In genomic region chr17:34384822-34385605, GRCh38 we compare ENCODE assay signal across 17 cellular contexts. TPM values are rescaled to one million over a fixed set of nuclear protein-coding genes. Genes with fewer than 3 reads are reported as not detected.
"Had no signal": no experiment of that assay in that cellular context is flagged by ENCODE, and none has a peak within 500 bp of the region (broad histone marks: within the 10 kb centered on the region; RNA-seq: fewer than 3 reads in every experiment).

No MANE protein-coding gene starts in this region.

- H3K27me3 ChIP-seq: pancreas, spleen, upper lobe of right lung had no signal

- H3K27ac Mint-ChIP-seq: activated naive CD8-positive, alpha-beta T cell treated with anti-CD3 and anti-CD28 coated beads for 36 hours had no signal

- H3K9me3 Mint-ChIP-seq: activated naive CD8-positive, alpha-beta T cell treated with anti-CD3 and anti-CD28 coated beads for 36 hours had no signal

- H3K36me3 Mint-ChIP-seq: activated naive CD8-positive, alpha-beta T cell treated with anti-CD3 and anti-CD28 coated beads for 36 hours had no signal

- H3K4me3 ChIP-seq: gastrocnemius medialis, heart right ventricle, lower lobe of right lung, pancreas, sigmoid colon, spleen, thoracic aorta, upper lobe of right lung had no signal

- DNase-seq: activated CD4-positive, alpha-beta T cell treated with anti-CD3 and anti-CD28 coated beads, Interleukin-2, amount 50 U/mL, for 1 hour; activated CD4-positive, CD25-positive, alpha-beta regulatory T cell; activated naive CD8-positive, alpha-beta T cell treated with anti-CD3 and anti-CD28 coated beads for 36 hours; activated T-cell treated with anti-CD3 and anti-CD28 coated beads, Interleukin-2, amount 50 U/mL, for 48 hours; anterior cingulate cortex; effector memory CD4-positive, alpha-beta T cell; gastrocnemius medialis; heart right ventricle; left colon; lower lobe of right lung; pancreas; sigmoid colon; spleen; upper lobe of right lung had no signal

- H3K36me3 ChIP-seq: gastrocnemius medialis, heart right ventricle, lower lobe of right lung, pancreas, sigmoid colon, spleen, thoracic aorta, upper lobe of right lung had no signal

- H3K4me1 ChIP-seq: gastrocnemius medialis, pancreas, sigmoid colon, upper lobe of right lung had no signal

- H3K27ac ChIP-seq: gastrocnemius medialis, heart right ventricle, lower lobe of right lung, pancreas, sigmoid colon, spleen, thoracic aorta, upper lobe of right lung had no signal

- H3K9me3 ChIP-seq: gastrocnemius medialis, heart right ventricle, lower lobe of right lung, pancreas, sigmoid colon, spleen, thoracic aorta, upper lobe of right lung had no signal

- H3K4me3 Mint-ChIP-seq: activated naive CD8-positive, alpha-beta T cell treated with anti-CD3 and anti-CD28 coated beads for 36 hours had no signal

RNA-seq across cellular contexts. Expression of gene CCL1, which starts 22.0 kb away (rescaled TPM):
- total RNA-seq: activated naive CD8-positive, alpha-beta T cell treated with anti-CD3 and anti-CD28 coated beads for 36 hours; epithelial cell of proximal tubule; gastrocnemius medialis; heart right ventricle; left colon; lower lobe of right lung; pancreas; sigmoid colon; spleen; thoracic aorta; upper lobe of right lung had no signal

RNA-seq across cellular contexts. Expression of gene CCL13, which starts 28.7 kb away (rescaled TPM):
- total RNA-seq: activated naive CD8-positive, alpha-beta T cell treated with anti-CD3 and anti-CD28 coated beads for 36 hours; epithelial cell of proximal tubule; spleen; T-helper 2 cell treated with Interferon-gamma antibody and Interleukin-4, amounts not matched to agents 100 ng/mL and 5 ng/mL, for 36 hours had no signal
